22 cellular contexts compared by ENCODE assay signal in genomic region chr20:58579819-58580492, GRCh38.
"Had no signal": no experiment of that assay in that cellular context is flagged by ENCODE, and none has a peak within 500 bp of the region (broad histone marks: within the 10 kb centered on the region; RNA-seq: fewer than 3 reads in every experiment).

No MANE protein-coding gene starts in this region.

- DNase-seq: activated CD4-positive, alpha-beta T cell treated with anti-CD3 and anti-CD28 coated beads for 36 hours; activated CD4-positive, alpha-beta T cell treated with anti-CD3 and anti-CD28 coated beads, Interleukin-2, amount 50 U/mL, for 1 hour; activated CD8-positive, alpha-beta memory T cell treated with anti-CD3 and anti-CD28 coated beads, Interleukin-2, amount 50 U/mL, for 48 hours; activated CD8-positive, alpha-beta T cell treated with anti-CD3 and anti-CD28 coated beads for 36 hours; activated gamma-delta T cell; activated naive CD4-positive, alpha-beta T cell treated with anti-CD3 and anti-CD28 coated beads, Interleukin-2, amount 50 U/mL, for 16 hours; activated naive CD8-positive, alpha-beta T cell treated with anti-CD3 and anti-CD28 coated beads, Interleukin-2, amount 10 ng/mL, durations not matched to agents 7 days and 5 days; activated T-cell treated with anti-CD3 and anti-CD28 coated beads, Interleukin-2, amount 50 U/mL, for 1 hour; adrenal gland; anterior cingulate cortex; central memory CD4-positive, alpha-beta T cell; NCI-H1092; NCI-H1417; NCI-H1930; NCI-H2171; NCI-H345; NCI-H510A; NCI-H526 treated with DMSO at 0.1 percent for 48 hours; NCI-H82; SK-N-SH; T-helper 1 cell had no signal

- FAIRE-seq: HepG2 had no signal
